In the genomic region with DNA sequence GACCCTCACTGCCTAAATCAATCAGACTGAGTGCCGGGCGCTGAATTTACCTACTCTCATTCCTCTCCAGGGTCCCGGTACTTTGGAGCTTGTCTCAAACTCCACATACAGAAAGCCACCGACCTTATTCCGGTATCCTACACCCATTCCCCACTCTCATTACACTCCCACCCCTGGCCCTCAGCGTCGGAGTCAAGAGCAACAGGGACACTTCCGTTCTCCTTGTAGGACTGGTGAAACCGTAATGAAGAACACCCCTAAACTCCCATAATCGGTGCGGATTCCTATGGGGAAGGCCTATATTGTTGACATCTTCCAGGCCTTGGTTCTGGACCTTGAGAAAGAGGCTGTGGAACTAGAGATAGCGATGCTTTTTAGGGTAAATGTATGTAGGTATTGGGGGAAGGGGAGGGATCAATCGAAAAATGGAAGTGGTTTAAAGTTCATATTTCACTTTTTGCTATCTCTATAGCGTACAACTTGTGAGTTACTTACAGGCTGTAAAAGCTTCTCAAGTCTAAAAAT, we compare ENCODE assay signal across 8 cellular contexts. TPM values are rescaled to one million over a fixed set of nuclear protein-coding genes. Genes with fewer than 3 reads are reported as not detected.
A peak's percentile ranks its signal among the peaks of the same experiment; 100 is the strongest.
DNase-seq lines count a peak whose midpoint lies in the region; ATAC-seq and TF ChIP-seq lines count a peak whose summit lies in the region.

No MANE protein-coding gene starts in this region.

- H3K4me1 ChIP-seq in subcutaneous abdominal adipose tissue (ENCODE audit: control insufficient read depth in 5 of 5, insufficient read depth in 5 of 5, low read length in 5 of 5) = peaks cover 2 to 54% (median 52%) of the 10 kb centered on the region in 5 donors

- H3K27ac Mint-ChIP-seq in T-helper 1 cell treated with Interleukin-12 subunit alpha and Interleukin-12 subunit beta and Interleukin-4 antibody, amounts not matched to agents 30 μg/mL and 1 μg/mL, for 36 hours = peak overlapping the region; percentile 94
- peak overlapping the region; percentile 99 for H3K27ac Mint-ChIP-seq in mesothelial cell of epicardium

- peak overlapping the region; percentile 79 to 99 (median 90) for H3K4me3 ChIP-seq in subcutaneous abdominal adipose tissue (ENCODE audit: low read depth in 1 of 5, low read length in 5 of 5)

- no peaks in the 10 kb centered on the region for H3K27me3 Mint-ChIP-seq in T-helper 1 cell treated with Interleukin-12 subunit alpha and Interleukin-12 subunit beta and Interleukin-4 antibody, amounts not matched to agents 30 μg/mL and 1 μg/mL, for 36 hours (ENCODE audit: low read depth)
- no peaks in the 10 kb centered on the region for H3K27me3 Mint-ChIP-seq in mesothelial cell of epicardium (ENCODE audit: low read depth)

- H3K27me3 ChIP-seq in subcutaneous abdominal adipose tissue (ENCODE audit: control insufficient read depth in 5 of 5, insufficient read depth in 4 of 5, low read length in 5 of 5) = no peaks in the 10 kb centered on the region

- peak overlapping the region; percentile 100 for H3K27ac ChIP-seq in subcutaneous abdominal adipose tissue (ENCODE audit: low read depth, low read length)

- peaks cover 42% of the 10 kb centered on the region for H3K36me3 Mint-ChIP-seq in T-helper 1 cell treated with Interleukin-12 subunit alpha and Interleukin-12 subunit beta and Interleukin-4 antibody, amounts not matched to agents 30 μg/mL and 1 μg/mL, for 36 hours (ENCODE audit: low read depth)
- H3K36me3 Mint-ChIP-seq in mesothelial cell of epicardium = peaks cover 23% of the 10 kb centered on the region

- H3K4me1 Mint-ChIP-seq in T-helper 1 cell treated with Interleukin-12 subunit alpha and Interleukin-12 subunit beta and Interleukin-4 antibody, amounts not matched to agents 30 μg/mL and 1 μg/mL, for 36 hours (ENCODE audit: low read depth) = peaks cover 40% of the 10 kb centered on the region
- peaks cover 49% of the 10 kb centered on the region for H3K4me1 Mint-ChIP-seq in mesothelial cell of epicardium

- H3K36me3 ChIP-seq in subcutaneous abdominal adipose tissue (ENCODE audit: control insufficient read depth in 5 of 5, insufficient read depth in 5 of 5, low read length in 5 of 5) = peaks cover 0 to 6% (median 0%) of the 10 kb centered on the region in 5 donors

- DNase-seq in DMS 273 (lab: John Stamatoyannopoulos, UW; ENCODE audit: unreplicated experiment) (peak; percentile 67), DMS 273 treated with DMSO at 0.1 percent for 48 hours (lab: John Stamatoyannopoulos, UW) (no peak), dermis microvascular lymphatic vessel endothelial cell (ENCODE audit: low read depth in 2 of 2) (peak; percentile 3 to 39), mesothelial cell of epicardium (ENCODE audit: low spot score in 2 of 2, unreplicated experiment in 2 of 2) (no peak)

- H3K9me3 ChIP-seq in subcutaneous abdominal adipose tissue (ENCODE audit: control insufficient read depth in 5 of 5, low read length in 5 of 5) = no peaks in the 10 kb centered on the region

- peak; percentile 18 for ATAC-seq in HG03045 (IDR thresholded peaks at IDR 0.05; ENCODE audit: unreplicated experiment)
- ATAC-seq in GM19467 (IDR thresholded peaks at IDR 0.05; ENCODE audit: unreplicated experiment) = no peak

- H3K9me3 Mint-ChIP-seq in T-helper 1 cell treated with Interleukin-12 subunit alpha and Interleukin-12 subunit beta and Interleukin-4 antibody, amounts not matched to agents 30 μg/mL and 1 μg/mL, for 36 hours = no peaks in the 10 kb centered on the region
- no peaks in the 10 kb centered on the region for H3K9me3 Mint-ChIP-seq in mesothelial cell of epicardium

- peak overlapping the region; percentile 90 to 100 (median 97) for H3K9ac ChIP-seq in subcutaneous abdominal adipose tissue (ENCODE audit: low read length in 5 of 5)

- peak overlapping the region; percentile 95 for H3K4me3 Mint-ChIP-seq in T-helper 1 cell treated with Interleukin-12 subunit alpha and Interleukin-12 subunit beta and Interleukin-4 antibody, amounts not matched to agents 30 μg/mL and 1 μg/mL, for 36 hours
- peak overlapping the region; percentile 90 for H3K4me3 Mint-ChIP-seq in mesothelial cell of epicardium

- TF ChIP-seq CTCF in mesothelial cell of epicardium (IDR thresholded peaks at IDR 0.05; ENCODE audit: unreplicated experiment) = no peak

RNA-seq across cellular contexts. Expression of gene ZBED6, which starts 0.9 kb away (rescaled TPM):
- total RNA-seq in dermis microvascular lymphatic vessel endothelial cell = 11.7 and 14.5 TPM in 2 replicates
- total RNA-seq in mesothelial cell of epicardium = 57.4 to 60.4 TPM (median 58.3 TPM) in 3 replicates

RNA-seq across cellular contexts. Expression of gene ZC3H11A, which starts 0.9 kb away (rescaled TPM):
- total RNA-seq in dermis microvascular lymphatic vessel endothelial cell (76.4 and 84.8 TPM in 2 replicates), mesothelial cell of epicardium (105 to 113 TPM (median 111 TPM) in 3 replicates)

RNA-seq across cellular contexts. Expression of gene LAX1, which starts 31.3 kb away (rescaled TPM):
- total RNA-seq in dermis microvascular lymphatic vessel endothelial cell (under 0.01 TPM in 2 replicates), mesothelial cell of epicardium (0.07 TPM in 1 of 3 replicates, not detected in the others)

Comparison
In these comparisons a context has a peak if more than half of its experiments do, and no peak if none do; other contexts are left out.
1. DNase-seq: peak in DMS 273 (single experiment) and dermis microvascular lymphatic vessel endothelial cell (2 of 2); none in DMS 273 treated with DMSO at 0.1 percent for 48 hours (single experiment) and mesothelial cell of epicardium (0 of 2).